In genomic region chr13:41562083-41562482, GRCh38 we compare ENCODE assay signal across 10 cellular contexts.
DNase-seq lines count a peak whose midpoint lies in the region; ATAC-seq lines count a peak whose summit lies in the region.
"Had no signal": no experiment of that assay in that cellular context is flagged by ENCODE, and none has a peak within 500 bp of the region (broad histone marks: within the 10 kb centered on the region; RNA-seq: fewer than 3 reads in every experiment).

No MANE protein-coding gene starts in this region.

- intact Hi-C loops in head of caudate nucleus (cut with DNase I) = no loop called here
- intact Hi-C loops in posterior cingulate gyrus (cut with DNase I) = loop anchor here (1.0 to 5.0 kb wide), 2 partner anchors 15 to 105 kb away; partner anchors contain the start of gene RGCC

- ATAC-seq in HG02938 (IDR thresholded peaks at IDR 0.05; ENCODE audit: unreplicated experiment) = no peak
- no peak for ATAC-seq in GM21576 (IDR thresholded peaks at IDR 0.05; ENCODE audit: unreplicated experiment)
- no peak for ATAC-seq in activated T-cell treated with anti-CD3 and anti-CD28 coated beads, Interleukin-2, amount 50 U/mL, for 4 hours
- ATAC-seq in HG03565 (IDR thresholded peaks at IDR 0.05; ENCODE audit: unreplicated experiment) = no peak

- DNase-seq in Daoy (ENCODE audit: low read depth) = peak; percentile 82
- peak; percentile 83 for DNase-seq in amniotic epithelial cell (ENCODE audit: low read depth)
- peak; percentile 82 to 98 (median 94) for DNase-seq in head of caudate nucleus
- DNase-seq in posterior cingulate gyrus = peak; percentile 81 to 99 (median 89)
- DNase-seq in activated T-cell treated with anti-CD3 and anti-CD28 coated beads, Interleukin-2, amount 50 U/mL, for 4 hours = no peak
- DNase-seq: activated gamma-delta T cell treated with Interleukin-2 at 50 U/mL for 16 hours, NCI-H1436 had no signal

- no peak overlapping the region for H3K4me3 Mint-ChIP-seq in activated T-cell treated with anti-CD3 and anti-CD28 coated beads, Interleukin-2, amount 50 U/mL, for 4 hours

- no peaks in the 10 kb centered on the region for H3K27me3 Mint-ChIP-seq in activated T-cell treated with anti-CD3 and anti-CD28 coated beads, Interleukin-2, amount 50 U/mL, for 4 hours (ENCODE audit: low read depth)

- peaks cover 4% of the 10 kb centered on the region for H3K36me3 Mint-ChIP-seq in activated T-cell treated with anti-CD3 and anti-CD28 coated beads, Interleukin-2, amount 50 U/mL, for 4 hours (ENCODE audit: insufficient read depth)

- H3K4me1 Mint-ChIP-seq in activated T-cell treated with anti-CD3 and anti-CD28 coated beads, Interleukin-2, amount 50 U/mL, for 4 hours (ENCODE audit: low read depth) = peaks cover 7% of the 10 kb centered on the region

- H3K9me3 Mint-ChIP-seq in activated T-cell treated with anti-CD3 and anti-CD28 coated beads, Interleukin-2, amount 50 U/mL, for 4 hours = no peaks in the 10 kb centered on the region
